In genomic region chr13:40388617-40389016, GRCh38 we compare ENCODE assay signal across 8 cellular contexts.
DNase-seq lines count a peak whose midpoint lies in the region; ATAC-seq and TF ChIP-seq lines count a peak whose summit lies in the region.

No MANE protein-coding gene starts in this region.

- no peaks in the 10 kb centered on the region for H3K9me2 ChIP-seq in DOHH2 (replicated peaks; ENCODE audit: control insufficient read depth, low read length)

- no peaks in the 10 kb centered on the region for H3K9me3 ChIP-seq in DOHH2 (ENCODE audit: control insufficient read depth, insufficient read depth, low read length)

- peak overlapping the region; percentile 75 for H3K4me3 ChIP-seq in DOHH2 (ENCODE audit: low read length)
- H3K4me3 ChIP-seq in Jurkat, Clone E6-1 (ENCODE audit: low read length) = peak overlapping the region; percentile 40

- peak; percentile 94 for DNase-seq in Jurkat, Clone E6-1 (ENCODE audit: low read depth, low spot score)
- DNase-seq in activated CD8-positive, alpha-beta memory T cell treated with anti-CD3 and anti-CD28 coated beads for 1 hour (ENCODE audit: extremely low read depth in 1 of 2, low read depth in 1 of 2) = peak; percentile 52 to 55
- DNase-seq in hepatic stellate cell (ENCODE audit: low spot score) = peak; percentile 24
- DNase-seq in stimulated activated CD8-positive, alpha-beta memory T cell treated with anti-CD3 and anti-CD28 coated beads, Interleukin-4, amount 100 ng/mL, for 24 hours (ENCODE audit: low read depth) = peak; percentile 65
- DNase-seq in NCI-H187 (lab: John Stamatoyannopoulos, UW) = no peak
- DNase-seq in D341Med (ENCODE audit: low spot score) = no peak

- H3K36me3 ChIP-seq in DOHH2 (ENCODE audit: control insufficient read depth, low read length) = no peaks in the 10 kb centered on the region

- no peak for TF ChIP-seq CTCF in DOHH2 (IDR thresholded peaks at IDR 0.05; ENCODE audit: low read depth, low read length, poor library complexity, severe bottlenecking)

- ATAC-seq in GM21367 (IDR thresholded peaks at IDR 0.05; ENCODE audit: unreplicated experiment) = peak; percentile 99

- peak overlapping the region; percentile 96 for H3K4me2 ChIP-seq in DOHH2 (ENCODE audit: low read length)

- H4K20me1 ChIP-seq in DOHH2 (ENCODE audit: control insufficient read depth, insufficient read depth, low read depth, low read length) = no peaks in the 10 kb centered on the region

- H3K27ac ChIP-seq in DOHH2 (ENCODE audit: low read depth, low read length) = peak overlapping the region; percentile 80

- no peaks in the 10 kb centered on the region for H3K27me3 ChIP-seq in DOHH2 (ENCODE audit: control insufficient read depth, low read length)

- H3F3A ChIP-seq in DOHH2 (ENCODE audit: control insufficient read depth, insufficient read depth) = peaks cover 7% of the 10 kb centered on the region; the same call in 1 of the 2 replicates

- peaks cover 51% of the 10 kb centered on the region for H3K4me1 ChIP-seq in DOHH2 (ENCODE audit: control insufficient read depth, low read length)

- 0 out of 2 replicates have a peak, but pooled peaks cover 4% of the 10 kb centered on the region for H3K79me2 ChIP-seq in DOHH2 (ENCODE audit: control insufficient read depth, low read length)

Comparison
In these comparisons a context has a peak if more than half of its experiments do, and no peak if none do; other contexts are left out.
1. DNase-seq: peak in Jurkat, Clone E6-1 (single experiment), activated CD8-positive, alpha-beta memory T cell treated with anti-CD3 and anti-CD28 coated beads for 1 hour (2 of 2), hepatic stellate cell (single experiment) and stimulated activated CD8-positive, alpha-beta memory T cell treated with anti-CD3 and anti-CD28 coated beads, Interleukin-4, amount 100 ng/mL, for 24 hours (single experiment); none in NCI-H187 (0 of 2) and D341Med (single experiment).